In the genomic region with DNA sequence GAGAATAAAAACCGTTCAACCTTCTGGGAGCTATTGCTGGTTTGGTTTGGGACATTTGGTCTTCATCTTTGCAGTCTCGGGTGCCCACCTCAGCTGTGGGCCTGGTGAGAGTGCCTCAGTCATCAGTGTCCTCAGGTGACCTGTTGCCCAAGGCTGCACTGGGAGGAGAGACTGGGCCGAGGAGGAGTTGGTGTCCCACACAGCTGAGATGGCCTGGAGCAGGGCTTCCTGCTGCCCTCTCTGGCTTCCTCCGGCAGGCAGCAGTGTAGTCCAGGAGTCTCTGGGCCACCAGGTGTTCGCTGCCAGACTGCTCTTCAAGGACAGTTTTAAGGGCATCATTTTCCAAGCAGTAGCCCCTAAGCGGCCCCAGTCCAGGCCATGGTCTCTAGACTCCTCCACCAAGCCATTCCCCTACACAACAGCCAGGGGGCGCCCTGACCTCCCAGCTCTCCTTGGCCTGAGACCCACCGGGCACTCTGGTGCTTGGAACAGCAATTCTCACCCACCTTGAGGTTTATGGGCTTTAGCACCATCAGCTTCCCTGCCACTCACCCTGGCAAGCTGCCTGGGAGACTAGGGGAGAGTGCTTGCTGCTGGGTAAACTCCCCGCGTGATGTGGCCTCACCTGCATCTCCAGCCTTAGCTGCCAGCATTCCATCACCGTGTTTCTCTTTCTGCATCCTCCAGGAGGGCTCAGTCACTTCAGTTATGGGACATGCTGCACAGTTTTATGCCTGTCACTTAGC, we compare ENCODE assay signal across 9 cellular contexts. TPM values are rescaled to one million over a fixed set of nuclear protein-coding genes. Genes with fewer than 3 reads are reported as not detected.
DNase-seq lines count a peak whose midpoint lies in the region; ATAC-seq and TF ChIP-seq lines count a peak whose summit lies in the region.
"Had no signal": no experiment of that assay in that cellular context is flagged by ENCODE, and none has a peak within 500 bp of the region (broad histone marks: within the 10 kb centered on the region; RNA-seq: fewer than 3 reads in every experiment).

No MANE protein-coding gene starts in this region.

- H3K27ac ChIP-seq in ACC112 (ENCODE audit: low read depth, low read length): peak overlapping the region; percentile 45; the same call in 1 of the 2 replicates
- no peak overlapping the region for H3K27ac ChIP-seq in SJCRH30

- peak; percentile 79 for ATAC-seq in activated naive CD8-positive, alpha-beta T cell treated with anti-CD3 and anti-CD28 coated beads, Interleukin-2, amount 10 ng/mL, durations not matched to agents 7 days and 5 days (ENCODE audit: low read depth)
- ATAC-seq in left ventricle myocardium superior: peak; percentile 57

- H3K27me3 Mint-ChIP-seq in activated naive CD8-positive, alpha-beta T cell treated with anti-CD3 and anti-CD28 coated beads, Interleukin-2, amount 10 ng/mL, durations not matched to agents 7 days and 5 days: no peaks in the 10 kb centered on the region
- H3K27me3 Mint-ChIP-seq: stimulated activated naive CD8-positive, alpha-beta T cell treated with anti-CD3 and anti-CD28 coated beads, Interleukin-15, Interleukin-2, amounts not matched to agents 100 ng/mL and 50 ng/mL, for 24 hours had no signal

- H2AFZ ChIP-seq in ACC112 (ENCODE audit: low read length, unreplicated experiment): no peak overlapping the region

- DNase-seq in SJCRH30: peak; percentile 55 to 77
- DNase-seq in activated naive CD8-positive, alpha-beta T cell treated with anti-CD3 and anti-CD28 coated beads, Interleukin-2, amount 10 ng/mL, durations not matched to agents 7 days and 5 days: peak; percentile 73
- peak; percentile 62 for DNase-seq in left ventricle myocardium superior
- peak; percentile 48 for DNase-seq in stimulated activated CD4-positive, alpha-beta T cell treated with anti-CD3 and anti-CD28 coated beads, Interleukin-12 subunit alpha, Interleukin-12 subunit beta, amount 100 ng/mL, for 4 hours
- DNase-seq in NK-92 (lab: John Stamatoyannopoulos, UW; ENCODE audit: unreplicated experiment): no peak
- DNase-seq in GF-D8 (lab: John Stamatoyannopoulos, UW): no peak

- peaks cover 9% of the 10 kb centered on the region for H3K36me3 Mint-ChIP-seq in activated naive CD8-positive, alpha-beta T cell treated with anti-CD3 and anti-CD28 coated beads, Interleukin-2, amount 10 ng/mL, durations not matched to agents 7 days and 5 days

- H3K79me2 ChIP-seq in ACC112 (ENCODE audit: control insufficient read depth, insufficient read depth, low read length, unreplicated experiment): peaks cover 25% of the 10 kb centered on the region

- TF ChIP-seq CTCF in GM12874 (IDR thresholded peaks at IDR 0.05; ENCODE audit: insufficient read depth, low read depth, low read length): peak; percentile 96

- intact Hi-C loops in left ventricle myocardium superior (cut with micrococcal nuclease): no loop called here

- no peaks in the 10 kb centered on the region for H3K27me3 ChIP-seq in ACC112 (ENCODE audit: insufficient read depth, low read length)
- no peaks in the 10 kb centered on the region for H3K27me3 ChIP-seq in SJCRH30

- H3K4me1 ChIP-seq in ACC112 (ENCODE audit: control insufficient read depth, insufficient read depth, low read length, unreplicated experiment): peaks cover 14% of the 10 kb centered on the region
- H3K4me1 ChIP-seq in SJCRH30: no peaks in the 10 kb centered on the region

- peak overlapping the region; percentile 57 for H3K27ac Mint-ChIP-seq in activated naive CD8-positive, alpha-beta T cell treated with anti-CD3 and anti-CD28 coated beads, Interleukin-2, amount 10 ng/mL, durations not matched to agents 7 days and 5 days
- H3K27ac Mint-ChIP-seq: stimulated activated naive CD8-positive, alpha-beta T cell treated with anti-CD3 and anti-CD28 coated beads, Interleukin-15, Interleukin-2, amounts not matched to agents 100 ng/mL and 50 ng/mL, for 24 hours had no signal

- peaks cover 16% of the 10 kb centered on the region; the same call in 1 of the 2 replicates for H3K36me3 ChIP-seq in ACC112 (ENCODE audit: insufficient read depth, low read length)
- H3K36me3 ChIP-seq in SJCRH30: peaks cover 26% of the 10 kb centered on the region

- H3K4me1 Mint-ChIP-seq in activated naive CD8-positive, alpha-beta T cell treated with anti-CD3 and anti-CD28 coated beads, Interleukin-2, amount 10 ng/mL, durations not matched to agents 7 days and 5 days: peaks cover 18% of the 10 kb centered on the region

- H3K4me3 ChIP-seq in ACC112 (ENCODE audit: low read depth, low read length) (no peak overlapping the region), SJCRH30 (no peak overlapping the region)

- H3K9me3 Mint-ChIP-seq in activated naive CD8-positive, alpha-beta T cell treated with anti-CD3 and anti-CD28 coated beads, Interleukin-2, amount 10 ng/mL, durations not matched to agents 7 days and 5 days: no peaks in the 10 kb centered on the region
- H3K9me3 Mint-ChIP-seq: stimulated activated naive CD8-positive, alpha-beta T cell treated with anti-CD3 and anti-CD28 coated beads, Interleukin-15, Interleukin-2, amounts not matched to agents 100 ng/mL and 50 ng/mL, for 24 hours had no signal

- POLR2A ChIA-PET in activated naive CD8-positive, alpha-beta T cell treated with anti-CD3 and anti-CD28 coated beads, Interleukin-2, amount 10 ng/mL, durations not matched to agents 7 days and 5 days (lab: Charles Lee): interaction anchor here (0.7 to 1.2 kb wide), 6 partner anchors 8 to 98 kb away, joined by 3 to 4 read pairs (median 4); no protein-coding TSS in a partner anchor

- H3K4me3 Mint-ChIP-seq in activated naive CD8-positive, alpha-beta T cell treated with anti-CD3 and anti-CD28 coated beads, Interleukin-2, amount 10 ng/mL, durations not matched to agents 7 days and 5 days: no peak overlapping the region
- H3K4me3 Mint-ChIP-seq: stimulated activated naive CD8-positive, alpha-beta T cell treated with anti-CD3 and anti-CD28 coated beads, Interleukin-15, Interleukin-2, amounts not matched to agents 100 ng/mL and 50 ng/mL, for 24 hours had no signal

- no peaks in the 10 kb centered on the region for H3K9me3 ChIP-seq in SJCRH30 (replicated peaks)

RNA-seq across cellular contexts. Expression of gene SYTL1, which starts 9.1 kb away (rescaled TPM):
- total RNA-seq in SJCRH30 (2014; rRNA removed; shearing (Covaris generic)): 0.20 and 0.47 TPM in 2 replicates
- total RNA-seq in activated naive CD8-positive, alpha-beta T cell treated with anti-CD3 and anti-CD28 coated beads, Interleukin-2, amount 10 ng/mL, durations not matched to agents 7 days and 5 days: 100 to 1,000 TPM; 103 to 105 TPM
- total RNA-seq in left ventricle myocardium superior: 1.1 TPM

RNA-seq across cellular contexts. Expression of gene TMEM222, which starts 10.7 kb away (rescaled TPM):
- 26.0 and 26.1 TPM in 2 replicates for total RNA-seq in SJCRH30 (2014; rRNA removed; shearing (Covaris generic))
- 10 to 100 TPM; 35.8 to 40.4 TPM for total RNA-seq in activated naive CD8-positive, alpha-beta T cell treated with anti-CD3 and anti-CD28 coated beads, Interleukin-2, amount 10 ng/mL, durations not matched to agents 7 days and 5 days
- 19.9 TPM for total RNA-seq in left ventricle myocardium superior

RNA-seq across cellular contexts. Expression of gene MAP3K6, which starts 34.1 kb away (rescaled TPM):
- total RNA-seq in SJCRH30 (2014; rRNA removed; shearing (Covaris generic)): 8.2 and 10.0 TPM in 2 replicates
- 1 to 10 TPM; 8.6 to 9.0 TPM for total RNA-seq in activated naive CD8-positive, alpha-beta T cell treated with anti-CD3 and anti-CD28 coated beads, Interleukin-2, amount 10 ng/mL, durations not matched to agents 7 days and 5 days
- total RNA-seq in left ventricle myocardium superior: 46.6 TPM

RNA-seq across cellular contexts. Expression of gene FCN3, which starts 41.9 kb away (rescaled TPM):
- not detected in 2 replicates for total RNA-seq in SJCRH30 (2014; rRNA removed; shearing (Covaris generic))
- not detected for total RNA-seq in activated naive CD8-positive, alpha-beta T cell treated with anti-CD3 and anti-CD28 coated beads, Interleukin-2, amount 10 ng/mL, durations not matched to agents 7 days and 5 days
- total RNA-seq in left ventricle myocardium superior: 19.3 TPM

RNA-seq across cellular contexts. Expression of gene CD164L2, which starts 50.4 kb away (rescaled TPM):
- not detected in 2 replicates for total RNA-seq in SJCRH30 (2014; rRNA removed; shearing (Covaris generic))
- total RNA-seq in activated naive CD8-positive, alpha-beta T cell treated with anti-CD3 and anti-CD28 coated beads, Interleukin-2, amount 10 ng/mL, durations not matched to agents 7 days and 5 days: not detected
- total RNA-seq in left ventricle myocardium superior: not detected

Comparison
In these comparisons a context has a peak if more than half of its experiments do, and no peak if none do; other contexts are left out.
1. DNase-seq: peak in SJCRH30 (2 of 2), activated naive CD8-positive, alpha-beta T cell treated with anti-CD3 and anti-CD28 coated beads, Interleukin-2, amount 10 ng/mL, durations not matched to agents 7 days and 5 days (single experiment), left ventricle myocardium superior (single experiment) and stimulated activated CD4-positive, alpha-beta T cell treated with anti-CD3 and anti-CD28 coated beads, Interleukin-12 subunit alpha, Interleukin-12 subunit beta, amount 100 ng/mL, for 4 hours (single experiment); none in NK-92 (single experiment) and GF-D8 (single experiment).
2. RNA of gene SYTL1, which starts 9.1 kb away (total RNA-seq): 103 to 105 TPM in activated naive CD8-positive, alpha-beta T cell treated with anti-CD3 and anti-CD28 coated beads, Interleukin-2, amount 10 ng/mL, durations not matched to agents 7 days and 5 days; 1.1 TPM in left ventricle myocardium superior (single experiment) and 0.20 to 0.47 TPM in SJCRH30; every median in the first group is over 10 times any median in the second.